Comparison of ENCODE assay signal across 18 cellular contexts in the genomic region with DNA sequence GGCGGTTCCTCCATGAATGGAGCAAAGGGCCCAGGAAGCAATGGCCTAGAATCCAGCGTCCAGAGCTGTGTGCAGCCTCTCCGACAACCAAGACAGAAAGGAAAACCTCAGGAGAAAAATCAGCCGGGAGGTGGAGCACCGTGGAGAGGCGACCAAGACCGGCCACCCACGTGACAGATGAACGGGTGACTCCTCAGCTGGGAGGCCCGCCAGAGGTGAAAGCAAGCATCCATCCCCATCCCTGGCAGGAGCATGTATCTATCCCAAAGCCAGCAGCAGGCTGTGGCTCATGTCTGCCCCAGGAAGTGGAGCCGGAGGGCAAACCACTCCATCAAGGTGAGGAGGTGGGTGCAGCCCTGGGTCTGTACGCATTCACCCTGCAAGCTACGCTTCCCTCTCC. TPM values are rescaled to one million over a fixed set of nuclear protein-coding genes. Genes with fewer than 3 reads are reported as not detected.
DNase-seq lines count a peak whose midpoint lies in the region; ATAC-seq and TF ChIP-seq lines count a peak whose summit lies in the region.
"Had no signal": no experiment of that assay in that cellular context is flagged by ENCODE, and none has a peak within 500 bp of the region (broad histone marks: within the 10 kb centered on the region; RNA-seq: fewer than 3 reads in every experiment).

No MANE protein-coding gene starts in this region.

- no peaks in the 10 kb centered on the region for H3K27me3 ChIP-seq in SJSA1 (replicated peaks)
- no peaks in the 10 kb centered on the region for H3K27me3 ChIP-seq in tibial nerve
- no peaks in the 10 kb centered on the region for H3K27me3 ChIP-seq in thyroid gland
- no peaks in the 10 kb centered on the region for H3K27me3 ChIP-seq in endodermal cell (ENCODE audit: control insufficient read depth, insufficient read depth, low read length, poor library complexity, severe bottlenecking)

- no peak for TF ChIP-seq POLR2A in tibial nerve (IDR thresholded peaks at IDR 0.05)
- no peak for TF ChIP-seq POLR2A in thyroid gland (IDR thresholded peaks at IDR 0.05)

- H3K9me3 Mint-ChIP-seq in endodermal cell, result no peaks in the 10 kb centered on the region
- peaks cover 4% of the 10 kb centered on the region for H3K9me3 Mint-ChIP-seq in mesothelial cell of epicardium

- intact Hi-C loops in Right ventricle myocardium inferior (cut with DNase I) (no loop called here), left cardiac atrium (cut with DNase I) (no loop called here), thyroid gland (cut with DNase I) (no loop called here)

- H3K4me1 ChIP-seq in SJSA1 (replicated peaks) (peaks cover 11% of the 10 kb centered on the region), tibial nerve (peaks cover 0 to 7% (median 0%) of the 10 kb centered on the region in 4 donors), thyroid gland (no peaks in the 10 kb centered on the region), endodermal cell (ENCODE audit: control insufficient read depth, insufficient read depth, low read length) (no peaks in the 10 kb centered on the region)

- H3K9me3 ChIP-seq in SJSA1 (replicated peaks) (no peaks in the 10 kb centered on the region), tibial nerve (no peaks in the 10 kb centered on the region), thyroid gland (no peaks in the 10 kb centered on the region), endodermal cell (ENCODE audit: control insufficient read depth, low read length) (no peaks in the 10 kb centered on the region)

- H3K36me3 ChIP-seq in SJSA1 (no peaks in the 10 kb centered on the region), tibial nerve (no peaks in the 10 kb centered on the region), thyroid gland (no peaks in the 10 kb centered on the region), endodermal cell (ENCODE audit: control insufficient read depth, insufficient read depth, low read length) (no peaks in the 10 kb centered on the region)

- DNase-seq in Right ventricle myocardium inferior (ENCODE audit: missing footprints) (no peak), left cardiac atrium (no peak), SJSA1 (ENCODE audit: low read depth in 1 of 2, low spot score in 2 of 2) (peak; percentile 33 to 61), fibroblast of gingiva (ENCODE audit: low read depth) (peak; percentile 20), tibial nerve (ENCODE audit: low spot score in 2 of 2) (peak; percentile 22 to 28), thyroid gland (no peak), endodermal cell (no peak), mesothelial cell of epicardium (ENCODE audit: low spot score in 2 of 2, unreplicated experiment in 2 of 2) (no peak)
- DNase-seq: 8988T, C1 segment of cervical spinal cord, COR-L47, DMS53, KBM-7, NCI-H1092 treated with DMSO at 0.1 percent for 48 hours, NCI-H1694 treated with DMSO at 0.1 percent for 48 hours, NCI-H345, NCI-H69 had no signal

- H3K9ac ChIP-seq in endodermal cell (ENCODE audit: extremely low read depth, low read length, poor library complexity, severe bottlenecking), result no peak overlapping the region

- H3K36me3 Mint-ChIP-seq in endodermal cell (ENCODE audit: low read depth) (no peaks in the 10 kb centered on the region), mesothelial cell of epicardium (no peaks in the 10 kb centered on the region)

- H3K4me1 Mint-ChIP-seq in endodermal cell, result peaks cover 2% of the 10 kb centered on the region
- H3K4me1 Mint-ChIP-seq in mesothelial cell of epicardium, result peaks cover 30% of the 10 kb centered on the region

- ATAC-seq in Right ventricle myocardium inferior (peak; percentile 28), left cardiac atrium (no peak)
- ATAC-seq: HCT116 had no signal

- H3K27ac ChIP-seq in SJSA1 (no peak overlapping the region), tibial nerve (no peak overlapping the region), thyroid gland (no peak overlapping the region), endodermal cell (ENCODE audit: low read depth, low read length) (no peak overlapping the region)

- H3K27me3 Mint-ChIP-seq in endodermal cell (ENCODE audit: insufficient read depth), result peaks cover 6% of the 10 kb centered on the region
- peaks cover 2% of the 10 kb centered on the region for H3K27me3 Mint-ChIP-seq in mesothelial cell of epicardium (ENCODE audit: low read depth)

- TF ChIP-seq CTCF in tibial nerve (IDR thresholded peaks at IDR 0.05) (no peak), thyroid gland (IDR thresholded peaks at IDR 0.05) (no peak), endodermal cell (conservative IDR thresholded peaks at IDR 0.05) (no peak), mesothelial cell of epicardium (IDR thresholded peaks at IDR 0.05; ENCODE audit: unreplicated experiment) (no peak)

- no peak overlapping the region for H3K4me3 ChIP-seq in SJSA1
- H3K4me3 ChIP-seq in tibial nerve, result no peak overlapping the region
- no peak overlapping the region for H3K4me3 ChIP-seq in thyroid gland (replicated peaks in 1 of 3)
- H3K4me3 ChIP-seq in endodermal cell (ENCODE audit: low read length), result no peak overlapping the region

- WGBS in tibial nerve, 2 donors, result 76 to 80% methylated on average over 12 to 13 of the region's 13 CpGs
- 74 to 78% methylated on average over 11 to 13 of the region's 13 CpGs for WGBS in thyroid gland, 2 donors
- WGBS in endodermal cell (ENCODE audit: insufficient coverage in 1 of 2, insufficient read length in 1 of 2), 2 experiments, result 95 to 97% methylated on average over 9 to 13 of the region's 13 CpGs

- H3K4me3 Mint-ChIP-seq in endodermal cell (no peak overlapping the region), mesothelial cell of epicardium (no peak overlapping the region)

- no peak for TF ChIP-seq EP300 in tibial nerve (IDR thresholded peaks at IDR 0.05)

- H3K27ac Mint-ChIP-seq in endodermal cell (no peak overlapping the region), mesothelial cell of epicardium (no peak overlapping the region)

RNA-seq across cellular contexts. Expression of a gene that starts 52.1 kb away (rescaled TPM):
- 0.60 TPM for total RNA-seq in Right ventricle myocardium inferior
- total RNA-seq in left cardiac atrium, result 1 to 10 TPM in 1 of 2 donors, under 1 TPM in 1; 0.80 to 1.4 TPM
- 39.4 and 43.2 TPM in 2 replicates for total RNA-seq in SJSA1 (2014; rRNA removed; shearing (Covaris generic))
- total RNA-seq in tibial nerve, result 10 to 100 TPM in 1 of 4 donors, 1 to 10 TPM in 3; 6.9 to 10.5 (median 8.1) TPM
- 1 to 10 TPM in 2 of 4 donors, under 1 TPM in 2; 0.45 to 1.9 (median 1.1) TPM for total RNA-seq in thyroid gland
- under 1 TPM in 1 of 2 donors, not detected in 1; 0.37 TPM for total RNA-seq in endodermal cell
- 0.39 TPM for polyA plus RNA-seq in endodermal cell (2013, experiment 1 of 2)
- 0.58 TPM for polyA plus RNA-seq in endodermal cell (2013, experiment 2 of 2)
- 2.5 to 3.2 TPM (median 2.5 TPM) in 3 replicates for total RNA-seq in mesothelial cell of epicardium

Comparison
In these comparisons a context has a peak if more than half of its experiments do, and no peak if none do; other contexts are left out.
1. DNase-seq: peak in SJSA1 (2 of 2), fibroblast of gingiva (single experiment) and tibial nerve (2 of 2); none in Right ventricle myocardium inferior (single experiment), left cardiac atrium (single experiment), thyroid gland (0 of 2), endodermal cell (single experiment) and mesothelial cell of epicardium (0 of 2).